ENCODE assay signal across 1 cellular context in the genomic region with DNA sequence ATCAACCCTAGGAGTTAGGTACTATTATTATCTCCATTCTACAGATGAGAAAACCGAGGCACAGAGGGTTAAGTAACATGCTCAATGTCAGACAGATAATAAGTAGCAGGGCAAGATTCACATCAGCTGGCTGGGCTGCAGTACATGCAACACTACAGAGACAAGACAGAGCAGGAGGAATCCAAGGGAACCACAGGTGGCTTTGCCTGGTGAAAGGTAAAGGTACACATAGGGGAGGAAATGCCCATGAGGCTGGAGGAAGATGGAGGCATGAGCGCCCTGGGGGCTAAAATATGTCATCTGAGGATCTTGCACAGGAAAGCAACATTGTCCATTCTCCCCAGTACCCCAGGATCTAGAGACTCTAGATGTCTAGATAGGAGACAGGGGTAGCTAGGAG.
TF ChIP-seq lines count a peak whose summit lies in the region.

No MANE protein-coding gene starts in this region.

TF ChIP-seq in K562, 482 proteins besides CTCF, POLR2A, EP300 and RAD21:
- no peak for TF ChIP-seq ETV5 (CRISPR knock-in tag; IDR thresholded peaks at IDR 0.05; ENCODE audit: low read depth)
- no peak for TF ChIP-seq SLC30A9 (CRISPR knock-in tag; IDR thresholded peaks at IDR 0.05)
- TF ChIP-seq, protein P1, sequence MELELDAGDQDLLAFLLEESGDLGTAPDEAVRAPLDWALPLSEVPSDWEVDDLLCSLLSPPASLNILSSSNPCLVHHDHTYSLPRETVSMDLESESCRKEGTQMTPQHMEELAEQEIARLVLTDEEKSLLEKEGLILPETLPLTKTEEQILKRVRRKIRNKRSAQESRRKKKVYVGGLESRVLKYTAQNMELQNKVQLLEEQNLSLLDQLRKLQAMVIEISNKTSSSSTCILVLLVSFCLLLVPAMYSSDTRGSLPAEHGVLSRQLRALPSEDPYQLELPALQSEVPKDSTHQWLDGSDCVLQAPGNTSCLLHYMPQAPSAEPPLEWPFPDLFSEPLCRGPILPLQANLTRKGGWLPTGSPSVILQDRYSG (tag; conservative IDR thresholded peaks at IDR 0.05; ENCODE audit: low read depth), result no peak
- TF ChIP-seq, protein P2, sequence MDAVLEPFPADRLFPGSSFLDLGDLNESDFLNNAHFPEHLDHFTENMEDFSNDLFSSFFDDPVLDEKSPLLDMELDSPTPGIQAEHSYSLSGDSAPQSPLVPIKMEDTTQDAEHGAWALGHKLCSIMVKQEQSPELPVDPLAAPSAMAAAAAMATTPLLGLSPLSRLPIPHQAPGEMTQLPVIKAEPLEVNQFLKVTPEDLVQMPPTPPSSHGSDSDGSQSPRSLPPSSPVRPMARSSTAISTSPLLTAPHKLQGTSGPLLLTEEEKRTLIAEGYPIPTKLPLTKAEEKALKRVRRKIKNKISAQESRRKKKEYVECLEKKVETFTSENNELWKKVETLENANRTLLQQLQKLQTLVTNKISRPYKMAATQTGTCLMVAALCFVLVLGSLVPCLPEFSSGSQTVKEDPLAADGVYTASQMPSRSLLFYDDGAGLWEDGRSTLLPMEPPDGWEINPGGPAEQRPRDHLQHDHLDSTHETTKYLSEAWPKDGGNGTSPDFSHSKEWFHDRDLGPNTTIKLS (IDR thresholded peaks at IDR 0.05; ENCODE audit: borderline replicate concordance, low read depth), result no peak
- TF ChIP-seq ZNF274 (IDR thresholded peaks at IDR 0.05; ENCODE audit: borderline replicate concordance, low read depth, low read length), result no peak
- TF ChIP-seq, protein P3, sequence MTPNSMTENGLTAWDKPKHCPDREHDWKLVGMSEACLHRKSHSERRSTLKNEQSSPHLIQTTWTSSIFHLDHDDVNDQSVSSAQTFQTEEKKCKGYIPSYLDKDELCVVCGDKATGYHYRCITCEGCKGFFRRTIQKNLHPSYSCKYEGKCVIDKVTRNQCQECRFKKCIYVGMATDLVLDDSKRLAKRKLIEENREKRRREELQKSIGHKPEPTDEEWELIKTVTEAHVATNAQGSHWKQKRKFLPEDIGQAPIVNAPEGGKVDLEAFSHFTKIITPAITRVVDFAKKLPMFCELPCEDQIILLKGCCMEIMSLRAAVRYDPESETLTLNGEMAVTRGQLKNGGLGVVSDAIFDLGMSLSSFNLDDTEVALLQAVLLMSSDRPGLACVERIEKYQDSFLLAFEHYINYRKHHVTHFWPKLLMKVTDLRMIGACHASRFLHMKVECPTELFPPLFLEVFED (CRISPR knock-in tag; conservative IDR thresholded peaks at IDR 0.05), result no peak
- no peak for TF ChIP-seq BDP1 (IDR thresholded peaks at IDR 0.05; ENCODE audit: insufficient read depth, insufficient read length)
- TF ChIP-seq KDM1A (IDR thresholded peaks at IDR 0.05), result peak in 1 of 2 experiments; percentile 36; a peak in 1 of 4 replicates
- TF ChIP-seq BCOR (IDR thresholded peaks at IDR 0.05), result peak; percentile 29; the same call in 1 of the 2 replicates
- peak; percentile 68 for TF ChIP-seq RBM25 (IDR thresholded peaks at IDR 0.05; ENCODE audit: low read depth, low read length, severe bottlenecking)
- TF ChIP-seq, protein P4, sequence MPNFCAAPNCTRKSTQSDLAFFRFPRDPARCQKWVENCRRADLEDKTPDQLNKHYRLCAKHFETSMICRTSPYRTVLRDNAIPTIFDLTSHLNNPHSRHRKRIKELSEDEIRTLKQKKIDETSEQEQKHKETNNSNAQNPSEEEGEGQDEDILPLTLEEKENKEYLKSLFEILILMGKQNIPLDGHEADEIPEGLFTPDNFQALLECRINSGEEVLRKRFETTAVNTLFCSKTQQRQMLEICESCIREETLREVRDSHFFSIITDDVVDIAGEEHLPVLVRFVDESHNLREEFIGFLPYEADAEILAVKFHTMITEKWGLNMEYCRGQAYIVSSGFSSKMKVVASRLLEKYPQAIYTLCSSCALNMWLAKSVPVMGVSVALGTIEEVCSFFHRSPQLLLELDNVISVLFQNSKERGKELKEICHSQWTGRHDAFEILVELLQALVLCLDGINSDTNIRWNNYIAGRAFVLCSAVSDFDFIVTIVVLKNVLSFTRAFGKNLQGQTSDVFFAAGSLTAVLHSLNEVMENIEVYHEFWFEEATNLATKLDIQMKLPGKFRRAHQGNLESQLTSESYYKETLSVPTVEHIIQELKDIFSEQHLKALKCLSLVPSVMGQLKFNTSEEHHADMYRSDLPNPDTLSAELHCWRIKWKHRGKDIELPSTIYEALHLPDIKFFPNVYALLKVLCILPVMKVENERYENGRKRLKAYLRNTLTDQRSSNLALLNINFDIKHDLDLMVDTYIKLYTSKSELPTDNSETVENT (CRISPR knock-in tag; IDR thresholded peaks at IDR 0.05), result no peak
